ENCODE assay signal across 28 cellular contexts in the genomic region with DNA sequence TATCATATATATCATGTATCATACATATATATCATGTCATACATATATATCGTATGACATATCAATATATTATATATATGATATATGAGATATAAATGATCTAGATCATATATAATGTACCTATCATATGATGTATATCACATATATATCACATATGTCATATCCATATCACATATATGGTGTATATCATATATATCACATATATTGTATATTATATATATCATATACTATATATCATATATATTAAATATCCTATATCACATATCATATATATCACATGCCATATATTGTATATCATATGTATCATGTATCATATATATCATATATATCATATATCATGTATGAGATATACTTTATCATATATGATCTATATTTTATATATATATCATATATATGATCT.
"Had no signal": no experiment of that assay in that cellular context is flagged by ENCODE, and none has a peak within 500 bp of the region (broad histone marks: within the 10 kb centered on the region; RNA-seq: fewer than 3 reads in every experiment).

No MANE protein-coding gene starts in this region.

- H3K4me3 ChIP-seq: colonic mucosa, gastrocnemius medialis, heart left ventricle had no signal

- H3K27ac ChIP-seq: brain microvascular endothelial cell, colonic mucosa, gastrocnemius medialis, heart left ventricle, VCaP had no signal

- H3K4me1 ChIP-seq: colonic mucosa, gastrocnemius medialis, heart left ventricle had no signal

- FAIRE-seq: astrocyte, bronchial epithelial cell had no signal

- H3K9me3 ChIP-seq: colonic mucosa, gastrocnemius medialis, heart left ventricle had no signal

- DNase-seq: activated CD4-positive, alpha-beta memory T cell treated with anti-CD3 and anti-CD28 coated beads, Interleukin-2, amount 10 ng/mL, durations not matched to agents 7 days and 5 days; activated CD4-positive, alpha-beta T cell treated with anti-CD3 and anti-CD28 coated beads for 1 hour; activated CD4-positive, alpha-beta T cell treated with anti-CD3 and anti-CD28 coated beads for 4 hours; activated CD4-positive, alpha-beta T cell treated with anti-CD3 and anti-CD28 coated beads, Interleukin-2, amount 10 ng/mL, durations not matched to agents 7 days and 5 days; activated CD4-positive, alpha-beta T cell treated with anti-CD3 and anti-CD28 coated beads, Interleukin-2, amount 50 U/mL, for 4 hours; activated CD8-positive, alpha-beta memory T cell treated with anti-CD3 and anti-CD28 coated beads, Interleukin-2, amount 50 U/mL, for 48 hours; activated effector memory CD4-positive, alpha-beta T cell treated with Interleukin-2 at 50 U/mL for 16 hours; activated gamma-delta T cell treated with Interleukin-2 at 50 U/mL for 16 hours; activated naive CD4-positive, alpha-beta T cell treated with anti-CD3 and anti-CD28 coated beads, Interleukin-2, amount 50 U/mL, for 16 hours; activated naive CD4-positive, alpha-beta T cell treated with Interleukin-2 at 50 U/mL for 16 hours; activated T-cell treated with anti-CD3 and anti-CD28 coated beads for 4 hours; activated T-cell treated with anti-CD3 and anti-CD28 coated beads, Interleukin-2, amount 50 U/mL, for 24 hours; activated T-cell treated with anti-CD3 and anti-CD28 coated beads, Interleukin-2, amount 50 U/mL, for 72 hours; amniotic stem cell; anterior cingulate cortex; brain microvascular endothelial cell; colonic mucosa; effector CD8-positive, alpha-beta T cell; foreskin fibroblast; gastrocnemius medialis; glutamatergic neuron; heart left ventricle; T-helper 2 cell had no signal

- H3K36me3 ChIP-seq: brain microvascular endothelial cell, colonic mucosa, gastrocnemius medialis, heart left ventricle had no signal

- H3K27me3 ChIP-seq: brain microvascular endothelial cell, colonic mucosa, gastrocnemius medialis, heart left ventricle had no signal

- ATAC-seq: activated T-cell treated with anti-CD3 and anti-CD28 coated beads, Interleukin-2, amount 50 U/mL, for 72 hours; esophagus mucosa; gastrocnemius medialis; heart left ventricle; WTC11 had no signal
